ENCODE assay signal across 1 cellular context in genomic region chr2:176378323-176378722, GRCh38.
TF ChIP-seq lines count a peak whose summit lies in the region.

No MANE protein-coding gene starts in this region.

TF ChIP-seq in K562, 482 proteins besides CTCF, POLR2A, EP300 and RAD21 (continued from another document):
- TF ChIP-seq, protein P1, sequence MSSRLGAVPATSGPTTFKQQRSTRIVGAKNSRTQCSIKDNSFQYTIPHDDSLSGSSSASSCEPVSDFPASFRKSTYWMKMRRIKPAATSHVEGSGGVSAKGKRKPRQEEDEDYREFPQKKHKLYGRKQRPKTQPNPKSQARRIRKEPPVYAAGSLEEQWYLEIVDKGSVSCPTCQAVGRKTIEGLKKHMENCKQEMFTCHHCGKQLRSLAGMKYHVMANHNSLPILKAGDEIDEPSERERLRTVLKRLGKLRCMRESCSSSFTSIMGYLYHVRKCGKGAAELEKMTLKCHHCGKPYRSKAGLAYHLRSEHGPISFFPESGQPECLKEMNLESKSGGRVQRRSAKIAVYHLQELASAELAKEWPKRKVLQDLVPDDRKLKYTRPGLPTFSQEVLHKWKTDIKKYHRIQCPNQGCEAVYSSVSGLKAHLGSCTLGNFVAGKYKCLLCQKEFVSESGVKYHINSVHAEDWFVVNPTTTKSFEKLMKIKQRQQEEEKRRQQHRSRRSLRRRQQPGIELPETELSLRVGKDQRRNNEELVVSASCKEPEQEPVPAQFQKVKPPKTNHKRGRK (tag; IDR thresholded peaks at IDR 0.05): no peak
- TF ChIP-seq BHLHE40 (IDR thresholded peaks at IDR 0.05; ENCODE audit: low read length) (no peak), ZNF445 (CRISPR knock-in tag; IDR thresholded peaks at IDR 0.05; ENCODE audit: low read depth) (no peak), ZNF354B (CRISPR knock-in tag; IDR thresholded peaks at IDR 0.05) (peak; percentile 75), ZNF507 (tag; conservative IDR thresholded peaks at IDR 0.05) (peak; percentile 99), ZNF79 (CRISPR knock-in tag; IDR thresholded peaks at IDR 0.05; ENCODE audit: low read depth) (no peak), RBM25 (IDR thresholded peaks at IDR 0.05; ENCODE audit: low read depth, low read length, severe bottlenecking) (peak; percentile 46)
- TF ChIP-seq, protein P2, sequence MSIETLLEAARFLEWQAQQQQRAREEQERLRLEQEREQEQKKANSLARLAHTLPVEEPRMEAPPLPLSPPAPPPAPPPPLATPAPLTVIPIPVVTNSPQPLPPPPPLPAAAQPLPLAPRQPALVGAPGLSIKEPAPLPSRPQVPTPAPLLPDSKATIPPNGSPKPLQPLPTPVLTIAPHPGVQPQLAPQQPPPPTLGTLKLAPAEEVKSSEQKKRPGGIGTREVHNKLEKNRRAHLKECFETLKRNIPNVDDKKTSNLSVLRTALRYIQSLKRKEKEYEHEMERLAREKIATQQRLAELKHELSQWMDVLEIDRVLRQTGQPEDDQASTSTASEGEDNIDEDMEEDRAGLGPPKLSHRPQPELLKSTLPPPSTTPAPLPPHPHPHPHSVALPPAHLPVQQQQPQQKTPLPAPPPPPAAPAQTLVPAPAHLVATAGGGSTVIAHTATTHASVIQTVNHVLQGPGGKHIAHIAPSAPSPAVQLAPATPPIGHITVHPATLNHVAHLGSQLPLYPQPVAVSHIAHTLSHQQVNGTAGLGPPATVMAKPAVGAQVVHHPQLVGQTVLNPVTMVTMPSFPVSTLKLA (conservative IDR thresholded peaks at IDR 0.05): no peak
TF ChIP-seq in K562: peak in this region for 3.
